ENCODE assay signal across 8 cellular contexts in genomic region chr10:73743327-73743904, GRCh38. TPM values are rescaled to one million over a fixed set of nuclear protein-coding genes. Genes with fewer than 3 reads are reported as not detected.
A peak's percentile ranks its signal among the peaks of the same experiment; 100 is the strongest.
DNase-seq lines count a peak whose midpoint lies in the region; ATAC-seq, FAIRE-seq and TF ChIP-seq lines count a peak whose summit lies in the region.

No MANE protein-coding gene starts in this region.

- peaks cover 8% of the 10 kb centered on the region; the same call in 1 of the 2 replicates for H3K36me3 ChIP-seq in Panc1 (ENCODE audit: control insufficient read depth, insufficient read depth, low read length)
- peaks cover 0 to 3% of the 10 kb centered on the region in 2 experiments for H3K36me3 ChIP-seq in endothelial cell of umbilical vein (ENCODE audit: control insufficient read depth in 2 of 2, extremely low read depth in 1 of 2, insufficient read depth in 2 of 2, low read length in 2 of 2)
- H3K36me3 ChIP-seq in neutrophil: peaks cover 21% of the 10 kb centered on the region

- peak overlapping the region; percentile 5 for H2AFZ ChIP-seq in endothelial cell of umbilical vein (ENCODE audit: low read depth, low read length)

- peak; percentile 26 for FAIRE-seq in endothelial cell of umbilical vein (lab: Jason Lieb, UNC)

- in situ Hi-C loops in Panc1 (cut with HindIII; ENCODE audit: low pct_unique_long_range_greater_than_20kb, low sequenced_read_pairs): no loop called here

- H3K36me3 Mint-ChIP-seq in CD4-positive, alpha-beta T cell (ENCODE audit: low read depth): peaks cover 49% of the 10 kb centered on the region

- TF ChIP-seq POLR2A in endothelial cell of umbilical vein (IDR thresholded peaks at IDR 0.05; ENCODE audit: low read depth, low read length): no peak

- H3K9me1 ChIP-seq in endothelial cell of umbilical vein (replicated peaks; ENCODE audit: control insufficient read depth, extremely low read depth, insufficient read depth, low read length): no peaks in the 10 kb centered on the region

- H3K79me2 ChIP-seq in endothelial cell of umbilical vein (ENCODE audit: control insufficient read depth, insufficient read depth, low read length): peaks cover 36% of the 10 kb centered on the region

- intact Hi-C loops in CD4-positive, alpha-beta T cell (cut with DNase I, micrococcal nuclease): loop anchor here in 1 of 2 experiments (1.0 to 10.0 kb wide), 4 partner anchors 13 to 1371 kb away; partner anchors contain the start of genes MRPS16, PPP3CB and SAMD8
- intact Hi-C loops in Panc1 (cut with micrococcal nuclease; ENCODE audit: unreplicated experiment) (no loop called here), endothelial cell of umbilical vein (cut with micrococcal nuclease) (no loop called here)

- peak overlapping the region; percentile 91 to 97 for H3K4me3 ChIP-seq in Panc1 (ENCODE audit: low read depth in 2 of 2, low read length in 2 of 2)
- peak overlapping the region; percentile 75 to 87 (median 77) for H3K4me3 ChIP-seq in endothelial cell of umbilical vein (replicated peaks in 1 of 3; ENCODE audit: insufficient read depth in 1 of 3, low read depth in 1 of 3, low read length in 3 of 3)
- H3K4me3 ChIP-seq in neutrophil (ENCODE audit: low read depth in 1 of 2, low read length in 1 of 2): peak overlapping the region; percentile 78 to 94

- no peaks in the 10 kb centered on the region for H3K27me3 Mint-ChIP-seq in CD4-positive, alpha-beta T cell

- H3K9ac ChIP-seq in endothelial cell of umbilical vein (replicated peaks; ENCODE audit: extremely low read depth, insufficient read depth, low read length): peak overlapping the region; percentile 99

- peak overlapping the region; percentile 90 for H3K27ac ChIP-seq in CD4-positive, alpha-beta T cell (ENCODE audit: low read depth, low read length)
- H3K27ac ChIP-seq in Panc1 (ENCODE audit: low read length): peak overlapping the region; percentile 100
- H3K27ac ChIP-seq in endothelial cell of umbilical vein (ENCODE audit: insufficient read depth, low read depth, low read length): peak overlapping the region; percentile 97
- peak overlapping the region; percentile 87 for H3K27ac ChIP-seq in neutrophil

- H3K27ac Mint-ChIP-seq in CD4-positive, alpha-beta T cell: peak overlapping the region; percentile 99

- H3K9me3 ChIP-seq in CD4-positive, alpha-beta T cell (ENCODE audit: control insufficient read depth, low read length): no peaks in the 10 kb centered on the region
- H3K9me3 ChIP-seq in Panc1 (ENCODE audit: control insufficient read depth, insufficient read depth, low read depth, low read length): no peaks in the 10 kb centered on the region
- H3K9me3 ChIP-seq in endothelial cell of umbilical vein (replicated peaks; ENCODE audit: control insufficient read depth, insufficient read depth, low read length): no peaks in the 10 kb centered on the region
- H3K9me3 ChIP-seq in neutrophil: no peaks in the 10 kb centered on the region

- H3K27me3 ChIP-seq in CD4-positive, alpha-beta T cell (ENCODE audit: control insufficient read depth, insufficient read depth, low read length): no peaks in the 10 kb centered on the region
- no peaks in the 10 kb centered on the region for H3K27me3 ChIP-seq in Panc1 (ENCODE audit: control insufficient read depth, insufficient read depth, low read length)
- H3K27me3 ChIP-seq in endothelial cell of umbilical vein (ENCODE audit: control insufficient read depth in 2 of 2, insufficient read depth in 2 of 2, low read length in 2 of 2): no peaks in the 10 kb centered on the region
- H3K27me3 ChIP-seq in neutrophil: no peaks in the 10 kb centered on the region

- BruUV-seq in Panc1 (replicated peaks; lab: Mats Ljungman, UMichigan) (TSS peak; percentile 100), endothelial cell of umbilical vein (replicated peaks; lab: Mats Ljungman, UMichigan) (no TSS peak)

- POLR2A ChIA-PET in CD4-positive, alpha-beta T cell (lab: Charles Lee): interaction anchor here (0.6 to 4.8 kb wide), 16 partner anchors 10 to 647 kb away, joined by 3 to 84 read pairs (median 5); partner anchors contain the start of genes ADK, AP3M1, CHCHD1 and DNAJC9
- POLR2A ChIA-PET in Panc1 (lab: Charles Lee) (interaction anchor here (0.6 to 1.1 kb wide), 3 partner anchors 12 to 324 kb away, joined by 3 read pairs; no protein-coding TSS in a partner anchor), endothelial cell of umbilical vein (lab: Charles Lee) (interaction anchor here (1.2 kb wide), 1 partner anchor 13 kb away, joined by 3 read pairs; no protein-coding TSS in a partner anchor)

- dilution Hi-C loops in endothelial cell of umbilical vein (cut with MboI; ENCODE audit: extremely low pct_ligation_motif_present, low sequenced_read_pairs): no loop called here

- H3K4me1 Mint-ChIP-seq in CD4-positive, alpha-beta T cell (ENCODE audit: low read depth): peaks cover 37% of the 10 kb centered on the region

- H3K4me1 ChIP-seq in Panc1 (ENCODE audit: control insufficient read depth, insufficient read depth, low read length) (peaks cover 23% of the 10 kb centered on the region), endothelial cell of umbilical vein (ENCODE audit: control insufficient read depth, extremely low read depth, insufficient read depth, low read length) (peaks cover 17% of the 10 kb centered on the region), neutrophil (ENCODE audit: control insufficient read depth in 1 of 2, insufficient read depth in 1 of 2, low read depth in 1 of 2, low read length in 1 of 2) (peaks cover 16% of the 10 kb centered on the region in 2 experiments)

- no peak for TF ChIP-seq CTCF in CD4-positive, alpha-beta T cell (IDR thresholded peaks at IDR 0.05)
- TF ChIP-seq CTCF in Panc1 (IDR thresholded peaks at IDR 0.05): no peak
- TF ChIP-seq CTCF in endothelial cell of umbilical vein (IDR thresholded peaks at IDR 0.05; ENCODE audit: extremely low read depth in 1 of 2, insufficient read depth in 1 of 2, low read depth in 1 of 2, low read length in 2 of 2): no peak
- no peak for TF ChIP-seq CTCF in neutrophil (IDR thresholded peaks at IDR 0.05)

- H4K20me1 ChIP-seq in endothelial cell of umbilical vein (replicated peaks; ENCODE audit: control insufficient read depth, extremely low read depth, insufficient read depth, low read length): no peaks in the 10 kb centered on the region

- H3K4me3 Mint-ChIP-seq in CD4-positive, alpha-beta T cell: peak overlapping the region; percentile 99

- no peak for DNase-seq in CD4-positive, alpha-beta T cell
- DNase-seq in Panc1 (ENCODE audit: low read depth, low spot score) (no peak), endothelial cell of umbilical vein (ENCODE audit: low read depth, low spot score) (no peak), NCI-H345 treated with DMSO at 0.1 percent for 48 hours (lab: John Stamatoyannopoulos, UW; ENCODE audit: unreplicated experiment) (no peak), NCI-H2081 treated with DMSO at 0.1 percent for 48 hours (lab: John Stamatoyannopoulos, UW) (no peak)
- DNase-seq in activated CD4-positive, alpha-beta T cell treated with anti-CD3 and anti-CD28 coated beads, Interleukin-2, amount 50 U/mL, for 48 hours: no peak

- no peaks in the 10 kb centered on the region for H3K9me3 Mint-ChIP-seq in CD4-positive, alpha-beta T cell

- no peak for ATAC-seq in CD4-positive, alpha-beta T cell (ENCODE audit: poor library complexity)
- ATAC-seq in Panc1 (no peak; the same call in 1 of the 2 replicates), HG03571 (IDR thresholded peaks at IDR 0.05; ENCODE audit: unreplicated experiment) (no peak)

- CTCF ChIA-PET in CD4-positive, alpha-beta T cell (lab: Charles Lee): interaction anchor here (1.0 to 2.5 kb wide), 6 partner anchors 10 to 136 kb away, joined by 3 to 11 read pairs (median 4); a partner anchor contains a TSS
- CTCF ChIA-PET in Panc1 (lab: Charles Lee) (no interaction called here), endothelial cell of umbilical vein (lab: Charles Lee) (interaction anchor here (1.6 to 1.8 kb wide), 2 partner anchors 10 to 13 kb away, joined by 4 read pairs; no protein-coding TSS in a partner anchor)

- peak overlapping the region; percentile 75 for H3K4me2 ChIP-seq in endothelial cell of umbilical vein (ENCODE audit: insufficient read depth, low read length)

RNA-seq across cellular contexts. Expression of gene SEC24C, which starts 0.8 kb away (rescaled TPM):
- total RNA-seq in CD4-positive, alpha-beta T cell: 10 to 100 TPM; 52.0 to 54.2 TPM
- 113 TPM for total RNA-seq in Panc1 (2021; ENCODE audit: unreplicated experiment)
- polyA plus RNA-seq in Panc1 (2012; ENCODE audit: insufficient read length): 95.8 TPM
- total RNA-seq in endothelial cell of umbilical vein: 91.2 and 95.5 TPM in 2 replicates
- 108 and 117 TPM in 2 replicates for polyA plus RNA-seq in endothelial cell of umbilical vein
- polyA plus RNA-seq in endothelial cell of umbilical vein (2011; cell fraction: cytosol; rRNA removed): 72.3 and 72.5 TPM in 2 replicates
- polyA plus RNA-seq in endothelial cell of umbilical vein (2011; cell fraction: nucleus; rRNA removed): 225 and 244 TPM in 2 replicates
- 81.4 and 83.5 TPM in 2 replicates for polyA plus RNA-seq in endothelial cell of umbilical vein (2012)
- 209 and 248 TPM in 2 replicates for polyA minus RNA-seq in endothelial cell of umbilical vein
- polyA minus RNA-seq in endothelial cell of umbilical vein (2011; cell fraction: cytosol; rRNA and poly(A)+ RNA removed): 63.2 TPM
- 71.8 and 76.6 TPM in 2 replicates for polyA minus RNA-seq in endothelial cell of umbilical vein (2011; cell fraction: nucleus; rRNA and poly(A)+ RNA removed)

RNA-seq across cellular contexts. Expression of gene CHCHD1, which starts 38.4 kb away (rescaled TPM):
- 1 to 10 TPM; 6.3 to 6.8 TPM for total RNA-seq in CD4-positive, alpha-beta T cell
- total RNA-seq in Panc1 (2021; ENCODE audit: unreplicated experiment) (41.2 TPM), endothelial cell of umbilical vein (31.7 and 34.9 TPM in 2 replicates)
- 71.5 TPM for polyA plus RNA-seq in Panc1 (2012; ENCODE audit: insufficient read length)
- polyA plus RNA-seq in endothelial cell of umbilical vein: 32.1 and 39.2 TPM in 2 replicates
- 35.4 and 39.9 TPM in 2 replicates for polyA plus RNA-seq in endothelial cell of umbilical vein (2011; cell fraction: cytosol; rRNA removed)
- 14.3 and 20.2 TPM in 2 replicates for polyA plus RNA-seq in endothelial cell of umbilical vein (2011; cell fraction: nucleus; rRNA removed)
- 69.6 and 78.9 TPM in 2 replicates for polyA plus RNA-seq in endothelial cell of umbilical vein (2012)
- polyA minus RNA-seq in endothelial cell of umbilical vein: 7.8 and 9.8 TPM in 2 replicates
- 17.1 TPM for polyA minus RNA-seq in endothelial cell of umbilical vein (2011; cell fraction: cytosol; rRNA and poly(A)+ RNA removed)
- 3.6 and 4.7 TPM in 2 replicates for polyA minus RNA-seq in endothelial cell of umbilical vein (2011; cell fraction: nucleus; rRNA and poly(A)+ RNA removed)

RNA-seq across cellular contexts. Expression of gene ZSWIM8, which starts 42.0 kb away (rescaled TPM):
- total RNA-seq in CD4-positive, alpha-beta T cell: 10 to 100 TPM; 66.4 to 70.7 TPM
- total RNA-seq in Panc1 (2021; ENCODE audit: unreplicated experiment): 109 TPM
- polyA plus RNA-seq in Panc1 (2012; ENCODE audit: insufficient read length): 126 TPM
- 111 and 112 TPM in 2 replicates for total RNA-seq in endothelial cell of umbilical vein
- 230 and 372 TPM in 2 replicates for polyA plus RNA-seq in endothelial cell of umbilical vein
- 68.1 and 91.4 TPM in 2 replicates for polyA plus RNA-seq in endothelial cell of umbilical vein (2011; cell fraction: cytosol; rRNA removed)
- polyA plus RNA-seq in endothelial cell of umbilical vein (2011; cell fraction: nucleus; rRNA removed): 408 and 539 TPM in 2 replicates
- polyA plus RNA-seq in endothelial cell of umbilical vein (2012): 79.2 and 116 TPM in 2 replicates
- polyA minus RNA-seq in endothelial cell of umbilical vein: 162 and 169 TPM in 2 replicates
- polyA minus RNA-seq in endothelial cell of umbilical vein (2011; cell fraction: cytosol; rRNA and poly(A)+ RNA removed): 25.9 TPM
- polyA minus RNA-seq in endothelial cell of umbilical vein (2011; cell fraction: nucleus; rRNA and poly(A)+ RNA removed): 99.0 and 127 TPM in 2 replicates

RNA-seq across cellular contexts. Expression of gene AGAP5, which starts 45.5 kb away (rescaled TPM):
- 1 to 10 TPM; 4.9 to 5.1 TPM for total RNA-seq in CD4-positive, alpha-beta T cell
- 6.6 TPM for total RNA-seq in Panc1 (2021; ENCODE audit: unreplicated experiment)
- 5.0 TPM for polyA plus RNA-seq in Panc1 (2012; ENCODE audit: insufficient read length)
- 6.9 and 7.7 TPM in 2 replicates for total RNA-seq in endothelial cell of umbilical vein
- 4.4 and 4.9 TPM in 2 replicates for polyA plus RNA-seq in endothelial cell of umbilical vein
- polyA plus RNA-seq in endothelial cell of umbilical vein (2011; cell fraction: cytosol; rRNA removed): 1.5 and 2.4 TPM in 2 replicates
- 26.4 and 29.3 TPM in 2 replicates for polyA plus RNA-seq in endothelial cell of umbilical vein (2011; cell fraction: nucleus; rRNA removed)
- 2.2 and 3.1 TPM in 2 replicates for polyA plus RNA-seq in endothelial cell of umbilical vein (2012)
- 5.1 and 5.9 TPM in 2 replicates for polyA minus RNA-seq in endothelial cell of umbilical vein
- polyA minus RNA-seq in endothelial cell of umbilical vein (2011; cell fraction: cytosol; rRNA and poly(A)+ RNA removed): 2.5 TPM
- polyA minus RNA-seq in endothelial cell of umbilical vein (2011; cell fraction: nucleus; rRNA and poly(A)+ RNA removed): 7.1 and 10.6 TPM in 2 replicates
